Comparison of ENCODE assay signal across 1 cellular context in genomic region chr10:130924138-130924819, GRCh38.
TF ChIP-seq lines count a peak whose summit lies in the region.

No MANE protein-coding gene starts in this region.

TF ChIP-seq in HepG2, 621 proteins besides CTCF, POLR2A, EP300 and RAD21 (continued from another document):
- no peak for TF ChIP-seq ZBTB42 (CRISPR knock-in tag; IDR thresholded peaks at IDR 0.05)
- no peak for TF ChIP-seq STAG1 (CRISPR knock-in tag; IDR thresholded peaks at IDR 0.05)
- TF ChIP-seq KDM4B (CRISPR knock-in tag; IDR thresholded peaks at IDR 0.05): no peak
- TF ChIP-seq ZSCAN21 (CRISPR knock-in tag; IDR thresholded peaks at IDR 0.05; ENCODE audit: borderline replicate concordance): 0 out of 2 replicates have a peak, but pooled peaks have one; percentile 27
- peak; percentile 53 for TF ChIP-seq SALL1 (CRISPR knock-in tag; IDR thresholded peaks at IDR 0.05)
- peak; percentile 64; the same call in 1 of the 2 replicates for TF ChIP-seq NFKB2 (CRISPR knock-in tag; IDR thresholded peaks at IDR 0.05; ENCODE audit: borderline replicate concordance)
- TF ChIP-seq TSC22D2 (CRISPR knock-in tag; IDR thresholded peaks at IDR 0.05; ENCODE audit: borderline replicate concordance): peak; percentile 62; the same call in 1 of the 2 replicates
- TF ChIP-seq ZNF3 (CRISPR knock-in tag; IDR thresholded peaks at IDR 0.05): no peak
- 0 out of 2 replicates have a peak, but pooled peaks have one; percentile 27 for TF ChIP-seq NKX3-1 (CRISPR knock-in tag; IDR thresholded peaks at IDR 0.05)
- peak; percentile 50; the same call in 1 of the 2 replicates for TF ChIP-seq HES4 (CRISPR knock-in tag; IDR thresholded peaks at IDR 0.05; ENCODE audit: borderline replicate concordance)
- peak; percentile 81; the same call in 1 of the 2 replicates for TF ChIP-seq ZNF232 (CRISPR knock-in tag; IDR thresholded peaks at IDR 0.05; ENCODE audit: borderline replicate concordance)
- TF ChIP-seq ZNF264 (CRISPR knock-in tag; IDR thresholded peaks at IDR 0.05): 0 out of 2 replicates have a peak, but pooled peaks have one; percentile 55
- TF ChIP-seq THAP8 (CRISPR knock-in tag; IDR thresholded peaks at IDR 0.05; ENCODE audit: borderline replicate concordance): no peak
- TF ChIP-seq ZBTB10 (CRISPR knock-in tag; IDR thresholded peaks at IDR 0.05; ENCODE audit: borderline replicate concordance): 0 out of 2 replicates have a peak, but pooled peaks have one; percentile 30
- TF ChIP-seq ATF3 (CRISPR knock-in tag; IDR thresholded peaks at IDR 0.05): 0 out of 2 replicates have a peak, but pooled peaks have one; percentile 28
- TF ChIP-seq ZNF687 (CRISPR knock-in tag; IDR thresholded peaks at IDR 0.05): peak; percentile 25; the same call in 1 of the 2 replicates
- TF ChIP-seq TGIF2 (CRISPR knock-in tag; IDR thresholded peaks at IDR 0.05): 0 out of 2 replicates have a peak, but pooled peaks have one; percentile 29
- TF ChIP-seq FOXK1 (CRISPR knock-in tag; IDR thresholded peaks at IDR 0.05; ENCODE audit: borderline replicate concordance, low read depth): peak; percentile 14; the same call in 1 of the 2 replicates
- no peak for TF ChIP-seq GATA4 (IDR thresholded peaks at IDR 0.05; ENCODE audit: borderline replicate concordance, low read depth)
- TF ChIP-seq REST (IDR thresholded peaks at IDR 0.05; ENCODE audit: borderline replicate concordance in 1 of 2, low read depth in 1 of 2, low read length in 2 of 2): peak; percentile 90 to 95
- TF ChIP-seq ZSCAN9 (CRISPR knock-in tag; IDR thresholded peaks at IDR 0.05; ENCODE audit: borderline replicate concordance): peak; percentile 80; the same call in 1 of the 2 replicates
- no peak for TF ChIP-seq ZNF597 (CRISPR knock-in tag; IDR thresholded peaks at IDR 0.05)
- TF ChIP-seq LCORL (IDR thresholded peaks at IDR 0.05): no peak
- TF ChIP-seq LCORL (CRISPR knock-in tag; IDR thresholded peaks at IDR 0.05): no peak
- TF ChIP-seq CC2D1A (CRISPR knock-in tag; IDR thresholded peaks at IDR 0.05): no peak
- no peak for TF ChIP-seq BORCS8-MEF2B (CRISPR knock-in tag; IDR thresholded peaks at IDR 0.05)
- TF ChIP-seq ZFYVE20 (CRISPR knock-in tag; IDR thresholded peaks at IDR 0.05; ENCODE audit: borderline replicate concordance, low read depth): no peak
- 0 out of 2 replicates have a peak, but pooled peaks have one; percentile 41 for TF ChIP-seq ZNF557 (CRISPR knock-in tag; IDR thresholded peaks at IDR 0.05)
- TF ChIP-seq SKI (IDR thresholded peaks at IDR 0.05; ENCODE audit: partially characterized antibody): no peak
- no peak for TF ChIP-seq TERF1 (CRISPR knock-in tag; IDR thresholded peaks at IDR 0.05)
- TF ChIP-seq SRY (CRISPR knock-in tag; IDR thresholded peaks at IDR 0.05): peak; percentile 58; the same call in 1 of the 2 replicates
- TF ChIP-seq MLXIP (CRISPR knock-in tag; IDR thresholded peaks at IDR 0.05; ENCODE audit: borderline replicate concordance): peak; percentile 73; the same call in 1 of the 2 replicates
- no peak for TF ChIP-seq ZNF44 (CRISPR knock-in tag; IDR thresholded peaks at IDR 0.05)
- no peak for TF ChIP-seq ZNF282 (IDR thresholded peaks at IDR 0.05; ENCODE audit: partially characterized antibody)
- peak; percentile 61; the same call in 1 of the 2 replicates for TF ChIP-seq THRA (CRISPR knock-in tag; IDR thresholded peaks at IDR 0.05; ENCODE audit: borderline replicate concordance)
- peak; percentile 79; the same call in 1 of the 2 replicates for TF ChIP-seq ZBTB44 (CRISPR knock-in tag; IDR thresholded peaks at IDR 0.05)
- TF ChIP-seq AHR (CRISPR knock-in tag; IDR thresholded peaks at IDR 0.05): no peak
- no peak for TF ChIP-seq ZMYM4 (CRISPR knock-in tag; IDR thresholded peaks at IDR 0.05)
- no peak for TF ChIP-seq MED8 (CRISPR knock-in tag; IDR thresholded peaks at IDR 0.05; ENCODE audit: insufficient replicate concordance)
- TF ChIP-seq ZBTB20 (CRISPR knock-in tag; IDR thresholded peaks at IDR 0.05; ENCODE audit: borderline replicate concordance, low read depth): no peak
